In the genomic region with DNA sequence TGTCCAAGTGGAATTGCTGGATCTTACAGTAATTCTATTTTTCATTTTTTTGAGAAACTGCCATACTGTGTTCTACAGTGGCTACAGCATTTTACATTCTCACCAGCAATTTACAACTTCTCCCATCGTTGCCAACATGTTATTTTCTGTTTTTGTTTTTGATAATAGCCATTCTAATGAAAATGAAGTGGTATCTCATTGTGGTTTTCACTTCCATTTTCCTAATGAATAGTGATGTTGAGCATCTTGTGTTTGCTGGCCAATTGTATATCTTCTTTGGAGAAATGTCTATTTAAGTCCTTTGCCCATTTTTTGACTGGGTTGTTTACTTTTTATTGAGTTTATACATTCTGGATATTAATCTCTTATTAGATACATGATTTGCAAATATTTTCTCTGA, we compare ENCODE assay signal across 19 cellular contexts. TPM values are rescaled to one million over a fixed set of nuclear protein-coding genes. Genes with fewer than 3 reads are reported as not detected.
"Had no signal": no experiment of that assay in that cellular context is flagged by ENCODE, and none has a peak within 500 bp of the region (broad histone marks: within the 10 kb centered on the region; RNA-seq: fewer than 3 reads in every experiment).

No MANE protein-coding gene starts in this region.

- H3K27me3 ChIP-seq: heart left ventricle, neutrophil, right lobe of liver had no signal

- ATAC-seq: heart left ventricle, left colon, left ventricle myocardium superior, psoas muscle, right lobe of liver had no signal

- H3K36me3 ChIP-seq: right lobe of liver had no signal

- H3K9me3 ChIP-seq: neutrophil, psoas muscle, right lobe of liver had no signal

- H3K4me1 Mint-ChIP-seq: endodermal cell had no signal

- FAIRE-seq: colon had no signal

- H3K27ac Mint-ChIP-seq: endodermal cell had no signal

- H3K4me3 Mint-ChIP-seq: endodermal cell had no signal

- H3K4me1 ChIP-seq: psoas muscle, right lobe of liver had no signal

- H3K4me3 ChIP-seq: heart left ventricle, lung, psoas muscle, right lobe of liver had no signal

- H3K27ac ChIP-seq: heart left ventricle, psoas muscle, right lobe of liver had no signal

- H3K27me3 Mint-ChIP-seq: naive B cell had no signal

- DNase-seq: effector CD4-positive, alpha-beta T cell; endodermal cell; foreskin melanocyte; heart left ventricle; hippocampal formation; left colon; left ventricle myocardium superior; mesendoderm; naive B cell; psoas muscle; retina; right lobe of liver; stimulated activated CD4-positive, alpha-beta T cell treated with anti-CD3 and anti-CD28 coated beads, Interleukin-4, amount 100 ng/mL, for 24 hours; stimulated activated naive CD4-positive, alpha-beta T cell; trophoblast cell had no signal

RNA-seq across cellular contexts. Expression of gene KCNRG, which starts 38.6 kb away (rescaled TPM):
- total RNA-seq: kidney epithelial cell had no signal
